In the genomic region with DNA sequence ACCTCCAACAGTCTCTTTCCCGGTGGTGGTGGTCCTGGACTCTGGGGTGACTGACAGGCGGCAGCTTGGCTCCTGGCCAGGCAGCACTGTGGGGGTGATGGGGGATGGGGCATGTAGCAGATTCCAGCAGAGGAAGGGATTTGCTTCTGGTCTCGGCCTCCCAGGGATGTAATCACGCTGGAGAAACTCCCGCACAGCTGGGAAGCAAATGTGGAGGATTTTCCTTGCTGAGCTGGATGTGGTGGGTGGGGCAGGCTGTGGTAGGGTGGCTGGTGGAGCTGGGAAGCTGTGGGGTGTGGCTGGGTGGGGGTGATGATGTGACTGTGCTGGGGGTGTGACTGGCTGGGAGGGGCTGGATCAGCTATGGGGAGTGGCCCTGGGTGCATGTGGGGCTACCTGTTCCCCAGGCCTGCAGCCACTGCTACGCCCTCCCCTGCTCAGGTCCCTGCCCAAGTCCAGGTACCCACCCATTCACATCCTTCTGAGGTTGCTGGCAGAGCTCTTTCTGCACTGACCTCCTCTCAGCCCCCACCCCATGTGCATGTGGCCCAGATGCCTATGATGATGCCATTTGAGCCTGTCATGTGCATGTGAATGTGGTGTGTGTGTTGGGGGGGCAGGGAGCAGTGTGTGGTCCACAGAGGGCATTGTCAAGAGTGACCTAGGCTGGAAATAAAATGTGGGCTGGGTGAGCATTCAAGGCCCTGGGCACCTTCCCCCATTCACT, we compare ENCODE assay signal across 9 cellular contexts. TPM values are rescaled to one million over a fixed set of nuclear protein-coding genes. Genes with fewer than 3 reads are reported as not detected.
DNase-seq lines count a peak whose midpoint lies in the region; ATAC-seq, FAIRE-seq and TF ChIP-seq lines count a peak whose summit lies in the region.
"Had no signal": no experiment of that assay in that cellular context is flagged by ENCODE, and none has a peak within 500 bp of the region (broad histone marks: within the 10 kb centered on the region; RNA-seq: fewer than 3 reads in every experiment).

No MANE protein-coding gene starts in this region.

- peak overlapping the region; percentile 82 for H4K91ac ChIP-seq in H1 (replicated peaks; ENCODE audit: insufficient read length, low read length)
- H4K91ac ChIP-seq in mesenchymal stem cell (ENCODE audit: low read length), result peak overlapping the region; percentile 2

- DNase-seq in SK-N-SH (peak; percentile 70), H1 (ENCODE audit: low read depth in 1 of 2, low spot score in 2 of 2) (no peak), mesenchymal stem cell (peak; percentile 63), uterus (peak; percentile 41 to 46), GF-D8 (lab: John Stamatoyannopoulos, UW) (no peak), RKO (ENCODE audit: low spot score) (no peak), NCI-H774 (lab: John Stamatoyannopoulos, UW) (no peak)
- DNase-seq: activated T-cell treated with anti-CD3 and anti-CD28 coated beads, Interleukin-2, amount 50 U/mL, for 48 hours had no signal

- no peak overlapping the region for H3K56ac ChIP-seq in H1 (replicated peaks; ENCODE audit: insufficient read length, low read depth, low read length)

- 66% methylated on average over 6 of the region's 6 CpGs for WGBS in SK-N-SH (ENCODE audit: low lambda C conversion rate)
- WGBS in H1 (ENCODE audit: extremely low coverage in 1 of 2, insufficient coverage in 1 of 2, insufficient read length in 1 of 2, insufficient replicate concordance in 2 of 2, low coverage in 1 of 2, low lambda C conversion rate in 2 of 2, missing lambda C conversion rate in 1 of 2), 2 experiments, result 50% methylated on average over 5 of the region's 6 CpGs; no CpG with 5 or more reads in 1 of the 2 experiments
- 21% methylated on average over 6 of the region's 6 CpGs for WGBS in mesenchymal stem cell

- H3K9me2 ChIP-seq in SK-N-SH, result no peaks in the 10 kb centered on the region

- no peaks in the 10 kb centered on the region for H3K9me3 ChIP-seq in SK-N-SH
- no peaks in the 10 kb centered on the region for H3K9me3 ChIP-seq in H1 (ENCODE audit: insufficient read depth in 2 of 2, low read depth in 1 of 2, low read length in 1 of 2)
- no peaks in the 10 kb centered on the region for H3K9me3 ChIP-seq in mesenchymal stem cell (ENCODE audit: control insufficient read depth, low read length)
- no peaks in the 10 kb centered on the region for H3K9me3 ChIP-seq in uterus

- TF ChIP-seq RAD21 in SK-N-SH (IDR thresholded peaks at IDR 0.05; ENCODE audit: low read length) (no peak), H1 (IDR thresholded peaks at IDR 0.05 in 1 of 2, conservative IDR thresholded peaks at IDR 0.05 in 1 of 2; ENCODE audit: low read depth in 2 of 2, low read length in 2 of 2) (0 out of 4 replicates have a peak, but pooled peaks of 1 of the 2 experiments have one; percentile 3)

- H2BK120ac ChIP-seq in H1 (replicated peaks; ENCODE audit: low read depth, low read length) (no peak overlapping the region), mesenchymal stem cell (ENCODE audit: low read depth, low read length) (no peak overlapping the region)

- no peak overlapping the region for H3K23ac ChIP-seq in H1 (ENCODE audit: insufficient read length)
- H3K23ac ChIP-seq in mesenchymal stem cell (ENCODE audit: low read length in 2 of 2), result no peak overlapping the region

- TF ChIP-seq CTCF in SK-N-SH (IDR thresholded peaks at IDR 0.05), result no peak
- TF ChIP-seq CTCF in H1 (IDR thresholded peaks at IDR 0.05; ENCODE audit: control extremely low read depth in 1 of 3, insufficient read depth in 1 of 3, low read depth in 1 of 3, low read length in 3 of 3), result no peak
- no peak for TF ChIP-seq CTCF in uterus (IDR thresholded peaks at IDR 0.05)

- no peaks in the 10 kb centered on the region for H3K36me3 ChIP-seq in SK-N-SH (replicated peaks in 1 of 2; ENCODE audit: control insufficient read depth in 1 of 2, insufficient read depth in 2 of 2, low read length in 1 of 2)
- no peaks in the 10 kb centered on the region for H3K36me3 ChIP-seq in H1 (ENCODE audit: control insufficient read depth in 2 of 4, insufficient read depth in 4 of 4, low read length in 3 of 4)
- peaks cover 0 to 33% of the 10 kb centered on the region in 2 experiments for H3K36me3 ChIP-seq in mesenchymal stem cell (ENCODE audit: control insufficient read depth in 1 of 2, insufficient read depth in 2 of 2, low read depth in 1 of 2, low read length in 2 of 2)
- H3K36me3 ChIP-seq in uterus, result no peaks in the 10 kb centered on the region

- H4K20me1 ChIP-seq in SK-N-SH (ENCODE audit: insufficient read depth), result peaks cover 100% of the 10 kb centered on the region
- H4K20me1 ChIP-seq in H1 (replicated peaks in 1 of 2; ENCODE audit: control insufficient read depth in 1 of 2, insufficient read depth in 2 of 2, low read length in 2 of 2), result peaks cover 20 to 30% of the 10 kb centered on the region in 2 experiments

- intact Hi-C loops in uterus (cut with DNase I; ENCODE audit: low total_unique reads), result no loop called here

- H3K4me2 ChIP-seq in SK-N-SH (peak overlapping the region; percentile 8; the same call in 1 of the 2 replicates), H1 (ENCODE audit: insufficient read depth in 1 of 2, low read depth in 2 of 2, low read length in 2 of 2) (peak overlapping the region; percentile 48 to 53), mesenchymal stem cell (ENCODE audit: low read length, poor library complexity, severe bottlenecking) (no peak overlapping the region)

- H2BK5ac ChIP-seq in H1 (ENCODE audit: low read depth, low read length) (peak overlapping the region; percentile 36), mesenchymal stem cell (ENCODE audit: low read depth, low read length, poor library complexity, severe bottlenecking) (peak overlapping the region; percentile 1)

- peak overlapping the region; percentile 79 for H3K18ac ChIP-seq in H1 (ENCODE audit: extremely low read depth, low read length)
- H3K18ac ChIP-seq in mesenchymal stem cell (ENCODE audit: low read depth in 1 of 2, low read length in 2 of 2), result peak overlapping the region in 1 of 2 experiments; percentile 70

- H3K23me2 ChIP-seq in H1 (ENCODE audit: low read depth, low read length), result no peaks in the 10 kb centered on the region; the same call in 1 of the 2 replicates

- H3K4ac ChIP-seq in H1 (replicated peaks; ENCODE audit: insufficient read length, low read depth, low read length) (peak overlapping the region; percentile 58), mesenchymal stem cell (ENCODE audit: low read depth in 1 of 2, low read length in 2 of 2) (no peak overlapping the region)

- H4K5ac ChIP-seq in H1 (ENCODE audit: insufficient read length, low read depth, low read length), result peak overlapping the region; percentile 64

- peaks cover 28% of the 10 kb centered on the region for H3F3A ChIP-seq in SK-N-SH (replicated peaks; ENCODE audit: insufficient read depth)

- H2BK15ac ChIP-seq in H1 (ENCODE audit: low read length) (peak overlapping the region; percentile 90; the same call in 1 of the 2 replicates), mesenchymal stem cell (ENCODE audit: low read depth, poor library complexity, severe bottlenecking) (no peak overlapping the region)

- H2AK5ac ChIP-seq in H1 (ENCODE audit: low read depth, low read length) (peak overlapping the region; percentile 71), mesenchymal stem cell (ENCODE audit: low read length, severe bottlenecking) (peak overlapping the region; percentile 33)

- CTCF ChIA-PET in SK-N-SH (lab: Yijun Ruan, JAX) (interaction anchor here (1.0 to 1.8 kb wide), 6 partner anchors 24 to 62 kb away, joined by 3 to 7 read pairs (median 3); no protein-coding TSS in a partner anchor), H1 (lab: Charles Lee; ENCODE audit: partially characterized antibody) (interaction anchor here (0.5 to 32.0 kb wide), 13 partner anchors 8 to 869 kb away, joined by 3 to 571 read pairs (median 6); a partner anchor contains a TSS)

- H3K4me1 ChIP-seq in SK-N-SH (ENCODE audit: control insufficient read depth in 1 of 2, insufficient read depth in 2 of 2, low read depth in 1 of 2, low read length in 1 of 2) (peaks cover 40 to 82% of the 10 kb centered on the region in 2 experiments), H1 (replicated peaks in 1 of 4; ENCODE audit: control insufficient read depth in 3 of 4, insufficient read depth in 4 of 4, low read length in 3 of 4) (peaks cover 21 to 41% (median 30%) of the 10 kb centered on the region in 4 experiments), mesenchymal stem cell (ENCODE audit: control insufficient read depth, insufficient read depth, low read depth, low read length) (peaks cover 67% of the 10 kb centered on the region), uterus (peaks cover 6 to 40% of the 10 kb centered on the region in 2 donors)

- ATAC-seq in SK-N-SH treated with all-trans-retinoic acid at 6 μM for 48 hours, result no peak

- H3K27ac ChIP-seq in SK-N-SH (ENCODE audit: low read depth in 2 of 2, low read length in 1 of 2), result peak overlapping the region in 1 of 2 experiments; percentile 81; a peak in 2 of 4 replicates
- H3K27ac ChIP-seq in H1 (ENCODE audit: low read depth, low read length), result 0 out of 2 replicates have a peak overlapping the region, but pooled peaks have one; percentile 26
- peak overlapping the region; percentile 55 for H3K27ac ChIP-seq in mesenchymal stem cell (ENCODE audit: low read length, poor library complexity, severe bottlenecking)
- peak overlapping the region; percentile 48 to 71 for H3K27ac ChIP-seq in uterus

- no peak for FAIRE-seq in H1 (lab: Jason Lieb, UNC)

- TF ChIP-seq EP300 in SK-N-SH (IDR thresholded peaks at IDR 0.05; ENCODE audit: borderline replicate concordance in 1 of 2, low read depth in 1 of 2, low read length in 1 of 2), result no peak
- TF ChIP-seq EP300 in H1 (IDR thresholded peaks at IDR 0.05; ENCODE audit: borderline replicate concordance in 1 of 2, low read depth in 2 of 2, low read length in 2 of 2), result no peak; a peak in 1 of 3 replicates

- H3K14ac ChIP-seq in H1 (ENCODE audit: insufficient read length), result no peak overlapping the region
- peak overlapping the region in 1 of 2 experiments; percentile 37 for H3K14ac ChIP-seq in mesenchymal stem cell (ENCODE audit: low read length in 2 of 2)

- H3K9ac ChIP-seq in SK-N-SH, result no peak overlapping the region
- H3K9ac ChIP-seq in H1 (replicated peaks in 1 of 4; ENCODE audit: extremely low read depth in 1 of 4, low read depth in 3 of 4, low read length in 3 of 4), result no peak overlapping the region
- H3K9ac ChIP-seq in mesenchymal stem cell (ENCODE audit: low read length), result peak overlapping the region; percentile 69

- H2BK20ac ChIP-seq in H1 (ENCODE audit: low read length), result peak overlapping the region; percentile 87; the same call in 1 of the 2 replicates

- no peak for TF ChIP-seq POLR2A in H1 (IDR thresholded peaks at IDR 0.05; ENCODE audit: control extremely low read depth in 1 of 2, low read depth in 2 of 2, low read length in 2 of 2)
- TF ChIP-seq POLR2A in uterus (IDR thresholded peaks at IDR 0.05), result no peak

- H3K79me1 ChIP-seq in H1 (ENCODE audit: low read depth, low read length) (peaks cover 49% of the 10 kb centered on the region), mesenchymal stem cell (replicated peaks; ENCODE audit: low read length, poor library complexity, severe bottlenecking) (no peaks in the 10 kb centered on the region)

- H2BK12ac ChIP-seq in H1 (ENCODE audit: low read depth, low read length), result no peak overlapping the region
- peak overlapping the region in 1 of 2 experiments; percentile 27 for H2BK12ac ChIP-seq in mesenchymal stem cell (ENCODE audit: low read length in 2 of 2)

- POLR2A ChIA-PET in SK-N-SH (lab: Yijun Ruan, JAX) (interaction anchor here (1.7 kb wide), 1 partner anchor 21 kb away, joined by 12 read pairs; no protein-coding TSS in a partner anchor), H1 (lab: Charles Lee; ENCODE audit: partially characterized antibody) (interaction anchor here (0.6 to 4.8 kb wide), 12 partner anchors 10 to 68 kb away, joined by 3 to 31 read pairs (median 4); a partner anchor contains a TSS)

- H3K79me2 ChIP-seq in SK-N-SH (ENCODE audit: insufficient read depth), result peaks cover 88% of the 10 kb centered on the region
- H3K79me2 ChIP-seq in H1 (ENCODE audit: control insufficient read depth in 1 of 2, insufficient read depth in 2 of 2, low read length in 2 of 2), result peaks cover 4 to 93% of the 10 kb centered on the region in 2 experiments; a peak in 3 of 4 replicates

- H4K8ac ChIP-seq in H1 (ENCODE audit: extremely low read depth, insufficient read depth, low read length), result no peak overlapping the region; the same call in 1 of the 2 replicates
- H4K8ac ChIP-seq in mesenchymal stem cell (ENCODE audit: low read length), result no peak overlapping the region

- H3K4me3 ChIP-seq in SK-N-SH (ENCODE audit: low read depth in 2 of 2, low read length in 1 of 2), result no peak overlapping the region
- peak overlapping the region in 1 of 4 experiments; percentile 4; a peak in 1 of 8 replicates for H3K4me3 ChIP-seq in H1 (ENCODE audit: extremely low read depth in 1 of 4, insufficient read depth in 2 of 4, low read depth in 3 of 4, low read length in 4 of 4)
- H3K4me3 ChIP-seq in mesenchymal stem cell (ENCODE audit: insufficient read depth in 1 of 2, low read depth in 1 of 2, low read length in 2 of 2), result peak overlapping the region in 1 of 2 experiments; percentile 38
- H3K4me3 ChIP-seq in uterus, result no peak overlapping the region

- no peaks in the 10 kb centered on the region for H3K27me3 ChIP-seq in SK-N-SH (ENCODE audit: insufficient read depth)
- H3K27me3 ChIP-seq in H1 (replicated peaks in 1 of 4; ENCODE audit: control insufficient read depth in 3 of 4, extremely low read depth in 1 of 4, insufficient read depth in 3 of 4, low read length in 3 of 4), result no peaks in the 10 kb centered on the region
- no peaks in the 10 kb centered on the region for H3K27me3 ChIP-seq in mesenchymal stem cell (ENCODE audit: control insufficient read depth in 1 of 2, insufficient read depth in 1 of 2, low read length in 2 of 2)
- H3K27me3 ChIP-seq in uterus, result no peaks in the 10 kb centered on the region

- H2AFZ ChIP-seq in SK-N-SH (ENCODE audit: low read depth) (no peak overlapping the region), H1 (ENCODE audit: low read length) (no peak overlapping the region), mesenchymal stem cell (ENCODE audit: low read depth, low read length) (no peak overlapping the region)

RNA-seq across cellular contexts. Expression of a gene that starts 3.9 kb away (rescaled TPM):
- polyA plus RNA-seq in SK-N-SH (2012; rRNA removed) (29.2 and 33.8 TPM in 2 replicates), H1 (2011; rRNA removed) (27.0 and 37.7 TPM in 2 replicates)
- 13.8 and 22.5 TPM in 2 replicates for polyA plus RNA-seq in SK-N-SH (2012; cell fraction: cytosol; rRNA removed)
- polyA plus RNA-seq in SK-N-SH (2012; cell fraction: nucleus; rRNA removed), result 32.7 and 39.0 TPM in 2 replicates
- 70.1 and 72.0 TPM in 2 replicates for total RNA-seq in H1 (2021; fragmentation: NEBNext Ultra II Directional; extraction: Animal tissue kit (Norgen Biotek cat#: 25700))
- 21.2 TPM for polyA plus RNA-seq in H1 (2011; cell fraction: cytosol; rRNA removed)
- polyA plus RNA-seq in H1 (2011; cell fraction: nucleus; rRNA removed), result 50.8 TPM
- polyA plus RNA-seq in H1 (2012, experiment 1 of 2), result 28.7 to 34.5 TPM (median 31.7 TPM) in 4 replicates
- polyA plus RNA-seq in H1 (2012, experiment 2 of 2), result 30.3 TPM
- 30.1 TPM for polyA plus RNA-seq in H1 (2013, experiment 1 of 2)
- 32.9 TPM for polyA plus RNA-seq in H1 (2013, experiment 2 of 2)
- 41.4 and 47.8 TPM in 2 replicates for polyA minus RNA-seq in H1 (2011; rRNA and poly(A)+ RNA removed)
- 32.1 TPM for polyA minus RNA-seq in H1 (2011; cell fraction: cytosol; rRNA and poly(A)+ RNA removed)
- polyA minus RNA-seq in H1 (2011; cell fraction: nucleus; rRNA and poly(A)+ RNA removed), result 37.9 TPM
- 64.3 TPM for polyA plus RNA-seq in mesenchymal stem cell (2013, experiment 1 of 2)
- 64.6 TPM for polyA plus RNA-seq in mesenchymal stem cell (2013, experiment 2 of 2)
- total RNA-seq in uterus, result 10 to 100 TPM; 10.9 to 86.0 (median 42.5) TPM

Comparison
In these comparisons a context has a peak if more than half of its experiments do, and no peak if none do; other contexts are left out.
1. DNase-seq: peak in SK-N-SH (single experiment), mesenchymal stem cell (single experiment) and uterus (2 of 2); none in H1 (0 of 2), GF-D8 (single experiment), RKO (single experiment) and NCI-H774 (single experiment).